ENCODE assay signal across 12 cellular contexts in genomic region chr6:20312581-20312980, GRCh38.
"Had no signal": no experiment of that assay in that cellular context is flagged by ENCODE, and none has a peak within 500 bp of the region (broad histone marks: within the 10 kb centered on the region; RNA-seq: fewer than 3 reads in every experiment).

No MANE protein-coding gene starts in this region.

- H3K27me3 ChIP-seq: sigmoid colon, spleen, upper lobe of right lung had no signal

- H3K4me1 ChIP-seq: esophagus muscularis mucosa, left ventricle myocardium inferior, sigmoid colon, spleen, upper lobe of right lung had no signal

- H3K36me3 ChIP-seq: esophagus muscularis mucosa, left ventricle myocardium inferior, sigmoid colon, spleen, upper lobe of right lung had no signal

- ATAC-seq: stimulated activated naive B cell treated with anti-CD40 and anti-IgM and Interleukin-4, amounts not matched to agents 10 μg/mL and 1 μg/mL and 100 μg/mL, for 72 hours; upper lobe of right lung had no signal

- H3K27ac ChIP-seq: esophagus muscularis mucosa, left ventricle myocardium inferior, sigmoid colon, spleen, upper lobe of right lung had no signal

- H3K4me3 ChIP-seq: esophagus muscularis mucosa, left ventricle myocardium inferior, sigmoid colon, spleen, upper lobe of right lung had no signal

- H3K9me3 ChIP-seq: left ventricle myocardium inferior, sigmoid colon, upper lobe of right lung had no signal

- DNase-seq: activated CD4-positive, alpha-beta T cell treated with anti-CD3 and anti-CD28 coated beads, Interleukin-2, amount 50 U/mL, for 4 hours; effector CD8-positive, alpha-beta T cell; immature natural killer cell; kidney glomerular epithelial cell; left ventricle myocardium inferior; mammary epithelial cell; midbrain; sigmoid colon; spleen; stimulated activated naive B cell treated with anti-CD40 and anti-IgM and Interleukin-4, amounts not matched to agents 10 μg/mL and 1 μg/mL and 100 μg/mL, for 72 hours; upper lobe of right lung had no signal
